In the genomic region with DNA sequence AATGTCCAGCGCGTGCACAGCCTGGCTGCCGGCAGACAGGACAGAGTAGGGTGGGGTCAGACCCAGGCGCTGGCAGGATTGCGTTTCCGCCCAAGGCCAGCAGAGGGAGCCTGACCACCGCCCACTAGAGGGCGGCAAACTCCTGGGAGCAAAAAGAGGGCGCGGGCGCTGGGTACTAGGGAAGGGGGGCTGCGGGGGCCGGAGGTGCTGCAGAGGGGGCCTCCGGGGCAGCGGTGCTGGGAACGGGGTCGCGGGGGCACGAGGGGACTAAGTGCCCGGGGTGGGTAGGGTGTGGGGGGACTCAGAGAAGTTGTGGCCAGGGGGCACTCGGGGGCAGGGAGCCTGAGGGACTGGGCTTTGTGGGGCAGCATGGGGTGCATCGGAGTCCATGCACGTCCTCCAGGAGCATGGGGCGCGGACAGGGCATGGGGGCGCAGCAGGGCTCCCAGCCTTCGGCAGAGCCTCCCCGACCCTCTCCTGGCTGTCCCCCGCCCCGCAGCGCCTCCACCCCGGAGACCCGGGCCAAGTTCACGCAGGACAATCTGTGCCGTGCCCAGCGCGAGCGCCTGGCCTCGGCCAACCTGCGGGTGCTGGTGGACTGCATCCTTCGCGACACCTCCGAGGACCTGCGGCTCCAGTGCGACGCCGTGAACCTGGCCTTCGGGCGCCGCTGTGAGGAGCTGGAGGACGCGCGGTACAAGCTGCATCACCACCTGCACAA, we compare ENCODE assay signal across 1 cellular context.
A peak's percentile ranks its signal among the peaks of the same experiment; 100 is the strongest.
TF ChIP-seq lines count a peak whose summit lies in the region.

No MANE protein-coding gene starts in this region.

TF ChIP-seq in K562, 482 proteins besides CTCF, POLR2A, EP300 and RAD21 (continued from another document):
- TF ChIP-seq, protein P1, sequence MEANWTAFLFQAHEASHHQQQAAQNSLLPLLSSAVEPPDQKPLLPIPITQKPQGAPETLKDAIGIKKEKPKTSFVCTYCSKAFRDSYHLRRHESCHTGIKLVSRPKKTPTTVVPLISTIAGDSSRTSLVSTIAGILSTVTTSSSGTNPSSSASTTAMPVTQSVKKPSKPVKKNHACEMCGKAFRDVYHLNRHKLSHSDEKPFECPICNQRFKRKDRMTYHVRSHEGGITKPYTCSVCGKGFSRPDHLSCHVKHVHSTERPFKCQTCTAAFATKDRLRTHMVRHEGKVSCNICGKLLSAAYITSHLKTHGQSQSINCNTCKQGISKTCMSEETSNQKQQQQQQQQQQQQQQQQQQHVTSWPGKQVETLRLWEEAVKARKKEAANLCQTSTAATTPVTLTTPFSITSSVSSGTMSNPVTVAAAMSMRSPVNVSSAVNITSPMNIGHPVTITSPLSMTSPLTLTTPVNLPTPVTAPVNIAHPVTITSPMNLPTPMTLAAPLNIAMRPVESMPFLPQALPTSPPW (CRISPR knock-in tag; IDR thresholded peaks at IDR 0.05), result peak; percentile 86
- TF ChIP-seq, protein P2, sequence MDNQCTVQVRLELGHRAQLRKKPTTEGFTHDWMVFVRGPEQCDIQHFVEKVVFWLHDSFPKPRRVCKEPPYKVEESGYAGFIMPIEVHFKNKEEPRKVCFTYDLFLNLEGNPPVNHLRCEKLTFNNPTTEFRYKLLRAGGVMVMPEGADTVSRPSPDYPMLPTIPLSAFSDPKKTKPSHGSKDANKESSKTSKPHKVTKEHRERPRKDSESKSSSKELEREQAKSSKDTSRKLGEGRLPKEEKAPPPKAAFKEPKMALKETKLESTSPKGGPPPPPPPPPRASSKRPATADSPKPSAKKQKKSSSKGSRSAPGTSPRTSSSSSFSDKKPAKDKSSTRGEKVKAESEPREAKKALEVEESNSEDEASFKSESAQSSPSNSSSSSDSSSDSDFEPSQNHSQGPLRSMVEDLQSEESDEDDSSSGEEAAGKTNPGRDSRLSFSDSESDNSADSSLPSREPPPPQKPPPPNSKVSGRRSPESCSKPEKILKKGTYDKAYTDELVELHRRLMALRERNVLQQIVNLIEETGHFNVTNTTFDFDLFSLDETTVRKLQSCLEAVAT (IDR thresholded peaks at IDR 0.05), result peak in 1 of 2 experiments; percentile 63; a peak in 1 of 4 replicates
- TF ChIP-seq RB1 (IDR thresholded peaks at IDR 0.05; ENCODE audit: low read depth) (peak; percentile 57), ZNF146 (CRISPR knock-in tag; IDR thresholded peaks at IDR 0.05; ENCODE audit: unreplicated experiment) (no peak), FOXK2 (conservative IDR thresholded peaks at IDR 0.05 in 1 of 2, IDR thresholded peaks at IDR 0.05 in 1 of 2; ENCODE audit: low read depth in 2 of 2) (no peak), SREBF1 (IDR thresholded peaks at IDR 0.05; ENCODE audit: borderline replicate concordance, low read depth, low read length) (no peak), NFE2 (IDR thresholded peaks at IDR 0.05; ENCODE audit: low read depth) (no peak), RAD51 (IDR thresholded peaks at IDR 0.05; ENCODE audit: borderline replicate concordance, low read depth) (no peak), MTA1 (IDR thresholded peaks at IDR 0.05; ENCODE audit: borderline replicate concordance) (no peak), ZNF324 (CRISPR knock-in tag; IDR thresholded peaks at IDR 0.05) (no peak), EP400 (IDR thresholded peaks at IDR 0.05) (no peak), SMARCB1 (IDR thresholded peaks at IDR 0.05; ENCODE audit: insufficient read length, low read depth) (no peak), NR2F6 (CRISPR knock-in tag; IDR thresholded peaks at IDR 0.05) (no peak), HDGF (IDR thresholded peaks at IDR 0.05) (no peak), ZNF384 (IDR thresholded peaks at IDR 0.05; ENCODE audit: low read depth, low read length) (no peak)
- TF ChIP-seq, protein P3, sequence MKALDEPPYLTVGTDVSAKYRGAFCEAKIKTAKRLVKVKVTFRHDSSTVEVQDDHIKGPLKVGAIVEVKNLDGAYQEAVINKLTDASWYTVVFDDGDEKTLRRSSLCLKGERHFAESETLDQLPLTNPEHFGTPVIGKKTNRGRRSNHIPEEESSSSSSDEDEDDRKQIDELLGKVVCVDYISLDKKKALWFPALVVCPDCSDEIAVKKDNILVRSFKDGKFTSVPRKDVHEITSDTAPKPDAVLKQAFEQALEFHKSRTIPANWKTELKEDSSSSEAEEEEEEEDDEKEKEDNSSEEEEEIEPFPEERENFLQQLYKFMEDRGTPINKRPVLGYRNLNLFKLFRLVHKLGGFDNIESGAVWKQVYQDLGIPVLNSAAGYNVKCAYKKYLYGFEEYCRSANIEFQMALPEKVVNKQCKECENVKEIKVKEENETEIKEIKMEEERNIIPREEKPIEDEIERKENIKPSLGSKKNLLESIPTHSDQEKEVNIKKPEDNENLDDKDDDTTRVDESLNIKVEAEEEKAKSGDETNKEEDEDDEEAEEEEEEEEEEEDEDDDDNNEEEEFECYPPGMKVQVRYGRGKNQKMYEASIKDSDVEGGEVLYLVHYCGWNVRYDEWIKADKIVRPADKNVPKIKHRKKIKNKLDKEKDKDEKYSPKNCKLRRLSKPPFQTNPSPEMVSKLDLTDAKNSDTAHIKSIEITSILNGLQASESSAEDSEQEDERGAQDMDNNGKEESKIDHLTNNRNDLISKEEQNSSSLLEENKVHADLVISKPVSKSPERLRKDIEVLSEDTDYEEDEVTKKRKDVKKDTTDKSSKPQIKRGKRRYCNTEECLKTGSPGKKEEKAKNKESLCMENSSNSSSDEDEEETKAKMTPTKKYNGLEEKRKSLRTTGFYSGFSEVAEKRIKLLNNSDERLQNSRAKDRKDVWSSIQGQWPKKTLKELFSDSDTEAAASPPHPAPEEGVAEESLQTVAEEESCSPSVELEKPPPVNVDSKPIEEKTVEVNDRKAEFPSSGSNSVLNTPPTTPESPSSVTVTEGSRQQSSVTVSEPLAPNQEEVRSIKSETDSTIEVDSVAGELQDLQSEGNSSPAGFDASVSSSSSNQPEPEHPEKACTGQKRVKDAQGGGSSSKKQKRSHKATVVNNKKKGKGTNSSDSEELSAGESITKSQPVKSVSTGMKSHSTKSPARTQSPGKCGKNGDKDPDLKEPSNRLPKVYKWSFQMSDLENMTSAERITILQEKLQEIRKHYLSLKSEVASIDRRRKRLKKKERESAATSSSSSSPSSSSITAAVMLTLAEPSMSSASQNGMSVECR (CRISPR knock-in tag; IDR thresholded peaks at IDR 0.05), result no peak
- TF ChIP-seq, protein P4, sequence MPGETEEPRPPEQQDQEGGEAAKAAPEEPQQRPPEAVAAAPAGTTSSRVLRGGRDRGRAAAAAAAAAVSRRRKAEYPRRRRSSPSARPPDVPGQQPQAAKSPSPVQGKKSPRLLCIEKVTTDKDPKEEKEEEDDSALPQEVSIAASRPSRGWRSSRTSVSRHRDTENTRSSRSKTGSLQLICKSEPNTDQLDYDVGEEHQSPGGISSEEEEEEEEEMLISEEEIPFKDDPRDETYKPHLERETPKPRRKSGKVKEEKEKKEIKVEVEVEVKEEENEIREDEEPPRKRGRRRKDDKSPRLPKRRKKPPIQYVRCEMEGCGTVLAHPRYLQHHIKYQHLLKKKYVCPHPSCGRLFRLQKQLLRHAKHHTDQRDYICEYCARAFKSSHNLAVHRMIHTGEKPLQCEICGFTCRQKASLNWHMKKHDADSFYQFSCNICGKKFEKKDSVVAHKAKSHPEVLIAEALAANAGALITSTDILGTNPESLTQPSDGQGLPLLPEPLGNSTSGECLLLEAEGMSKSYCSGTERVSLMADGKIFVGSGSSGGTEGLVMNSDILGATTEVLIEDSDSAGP (CRISPR knock-in tag; IDR thresholded peaks at IDR 0.05), result no peak
- TF ChIP-seq, protein P5, sequence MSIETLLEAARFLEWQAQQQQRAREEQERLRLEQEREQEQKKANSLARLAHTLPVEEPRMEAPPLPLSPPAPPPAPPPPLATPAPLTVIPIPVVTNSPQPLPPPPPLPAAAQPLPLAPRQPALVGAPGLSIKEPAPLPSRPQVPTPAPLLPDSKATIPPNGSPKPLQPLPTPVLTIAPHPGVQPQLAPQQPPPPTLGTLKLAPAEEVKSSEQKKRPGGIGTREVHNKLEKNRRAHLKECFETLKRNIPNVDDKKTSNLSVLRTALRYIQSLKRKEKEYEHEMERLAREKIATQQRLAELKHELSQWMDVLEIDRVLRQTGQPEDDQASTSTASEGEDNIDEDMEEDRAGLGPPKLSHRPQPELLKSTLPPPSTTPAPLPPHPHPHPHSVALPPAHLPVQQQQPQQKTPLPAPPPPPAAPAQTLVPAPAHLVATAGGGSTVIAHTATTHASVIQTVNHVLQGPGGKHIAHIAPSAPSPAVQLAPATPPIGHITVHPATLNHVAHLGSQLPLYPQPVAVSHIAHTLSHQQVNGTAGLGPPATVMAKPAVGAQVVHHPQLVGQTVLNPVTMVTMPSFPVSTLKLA (conservative IDR thresholded peaks at IDR 0.05), result no peak
- TF ChIP-seq, protein P6, sequence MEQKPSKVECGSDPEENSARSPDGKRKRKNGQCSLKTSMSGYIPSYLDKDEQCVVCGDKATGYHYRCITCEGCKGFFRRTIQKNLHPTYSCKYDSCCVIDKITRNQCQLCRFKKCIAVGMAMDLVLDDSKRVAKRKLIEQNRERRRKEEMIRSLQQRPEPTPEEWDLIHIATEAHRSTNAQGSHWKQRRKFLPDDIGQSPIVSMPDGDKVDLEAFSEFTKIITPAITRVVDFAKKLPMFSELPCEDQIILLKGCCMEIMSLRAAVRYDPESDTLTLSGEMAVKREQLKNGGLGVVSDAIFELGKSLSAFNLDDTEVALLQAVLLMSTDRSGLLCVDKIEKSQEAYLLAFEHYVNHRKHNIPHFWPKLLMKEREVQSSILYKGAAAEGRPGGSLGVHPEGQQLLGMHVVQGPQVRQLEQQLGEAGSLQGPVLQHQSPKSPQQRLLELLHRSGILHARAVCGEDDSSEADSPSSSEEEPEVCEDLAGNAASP (IDR thresholded peaks at IDR 0.05), result no peak
- TF ChIP-seq, protein P7, sequence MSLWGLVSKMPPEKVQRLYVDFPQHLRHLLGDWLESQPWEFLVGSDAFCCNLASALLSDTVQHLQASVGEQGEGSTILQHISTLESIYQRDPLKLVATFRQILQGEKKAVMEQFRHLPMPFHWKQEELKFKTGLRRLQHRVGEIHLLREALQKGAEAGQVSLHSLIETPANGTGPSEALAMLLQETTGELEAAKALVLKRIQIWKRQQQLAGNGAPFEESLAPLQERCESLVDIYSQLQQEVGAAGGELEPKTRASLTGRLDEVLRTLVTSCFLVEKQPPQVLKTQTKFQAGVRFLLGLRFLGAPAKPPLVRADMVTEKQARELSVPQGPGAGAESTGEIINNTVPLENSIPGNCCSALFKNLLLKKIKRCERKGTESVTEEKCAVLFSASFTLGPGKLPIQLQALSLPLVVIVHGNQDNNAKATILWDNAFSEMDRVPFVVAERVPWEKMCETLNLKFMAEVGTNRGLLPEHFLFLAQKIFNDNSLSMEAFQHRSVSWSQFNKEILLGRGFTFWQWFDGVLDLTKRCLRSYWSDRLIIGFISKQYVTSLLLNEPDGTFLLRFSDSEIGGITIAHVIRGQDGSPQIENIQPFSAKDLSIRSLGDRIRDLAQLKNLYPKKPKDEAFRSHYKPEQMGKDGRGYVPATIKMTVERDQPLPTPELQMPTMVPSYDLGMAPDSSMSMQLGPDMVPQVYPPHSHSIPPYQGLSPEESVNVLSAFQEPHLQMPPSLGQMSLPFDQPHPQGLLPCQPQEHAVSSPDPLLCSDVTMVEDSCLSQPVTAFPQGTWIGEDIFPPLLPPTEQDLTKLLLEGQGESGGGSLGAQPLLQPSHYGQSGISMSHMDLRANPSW (CRISPR knock-in tag; IDR thresholded peaks at IDR 0.05), result no peak
- TF ChIP-seq, protein P8, sequence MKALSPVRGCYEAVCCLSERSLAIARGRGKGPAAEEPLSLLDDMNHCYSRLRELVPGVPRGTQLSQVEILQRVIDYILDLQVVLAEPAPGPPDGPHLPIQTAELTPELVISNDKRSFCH (CRISPR knock-in tag; IDR thresholded peaks at IDR 0.05), result no peak
- TF ChIP-seq, protein P8 (tag; IDR thresholded peaks at IDR 0.05), result no peak
- TF ChIP-seq, protein P9, sequence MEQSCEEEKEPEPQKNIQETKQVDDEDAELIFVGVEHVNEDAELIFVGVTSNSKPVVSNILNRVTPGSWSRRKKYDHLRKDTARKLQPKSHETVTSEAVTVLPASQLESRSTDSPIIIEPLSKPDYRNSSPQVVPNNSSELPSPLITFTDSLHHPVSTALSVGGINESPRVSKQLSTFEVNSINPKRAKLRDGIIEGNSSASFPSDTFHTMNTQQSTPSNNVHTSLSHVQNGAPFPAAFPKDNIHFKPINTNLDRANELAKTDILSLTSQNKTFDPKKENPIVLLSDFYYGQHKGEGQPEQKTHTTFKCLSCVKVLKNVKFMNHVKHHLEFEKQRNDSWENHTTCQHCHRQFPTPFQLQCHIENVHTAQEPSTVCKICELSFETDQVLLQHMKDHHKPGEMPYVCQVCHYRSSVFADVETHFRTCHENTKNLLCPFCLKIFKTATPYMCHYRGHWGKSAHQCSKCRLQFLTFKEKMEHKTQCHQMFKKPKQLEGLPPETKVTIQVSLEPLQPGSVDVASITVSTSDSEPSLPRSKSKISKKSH (CRISPR knock-in tag; IDR thresholded peaks at IDR 0.05), result no peak
- TF ChIP-seq, protein P10, sequence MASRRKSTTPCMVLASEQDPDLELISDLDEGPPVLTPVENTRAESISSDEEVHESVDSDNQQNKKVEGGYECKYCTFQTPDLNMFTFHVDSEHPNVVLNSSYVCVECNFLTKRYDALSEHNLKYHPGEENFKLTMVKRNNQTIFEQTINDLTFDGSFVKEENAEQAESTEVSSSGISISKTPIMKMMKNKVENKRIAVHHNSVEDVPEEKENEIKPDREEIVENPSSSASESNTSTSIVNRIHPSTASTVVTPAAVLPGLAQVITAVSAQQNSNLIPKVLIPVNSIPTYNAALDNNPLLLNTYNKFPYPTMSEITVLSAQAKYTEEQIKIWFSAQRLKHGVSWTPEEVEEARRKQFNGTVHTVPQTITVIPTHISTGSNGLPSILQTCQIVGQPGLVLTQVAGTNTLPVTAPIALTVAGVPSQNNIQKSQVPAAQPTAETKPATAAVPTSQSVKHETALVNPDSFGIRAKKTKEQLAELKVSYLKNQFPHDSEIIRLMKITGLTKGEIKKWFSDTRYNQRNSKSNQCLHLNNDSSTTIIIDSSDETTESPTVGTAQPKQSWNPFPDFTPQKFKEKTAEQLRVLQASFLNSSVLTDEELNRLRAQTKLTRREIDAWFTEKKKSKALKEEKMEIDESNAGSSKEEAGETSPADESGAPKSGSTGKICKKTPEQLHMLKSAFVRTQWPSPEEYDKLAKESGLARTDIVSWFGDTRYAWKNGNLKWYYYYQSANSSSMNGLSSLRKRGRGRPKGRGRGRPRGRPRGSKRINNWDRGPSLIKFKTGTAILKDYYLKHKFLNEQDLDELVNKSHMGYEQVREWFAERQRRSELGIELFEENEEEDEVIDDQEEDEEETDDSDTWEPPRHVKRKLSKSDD (conservative IDR thresholded peaks at IDR 0.05; ENCODE audit: low read length), result no peak
